8 cellular contexts compared by ENCODE assay signal in genomic region chr7:50826371-50827172, GRCh38. TPM values are rescaled to one million over a fixed set of nuclear protein-coding genes. Genes with fewer than 3 reads are reported as not detected.
A peak's percentile ranks its signal among the peaks of the same experiment; 100 is the strongest.
DNase-seq lines count a peak whose midpoint lies in the region; ATAC-seq and TF ChIP-seq lines count a peak whose summit lies in the region.

No MANE protein-coding gene starts in this region.

- H3K36me3 ChIP-seq in MG63 (no peaks in the 10 kb centered on the region), right lobe of liver (no peaks in the 10 kb centered on the region), OCI-LY7 (ENCODE audit: insufficient read depth, low read length) (no peaks in the 10 kb centered on the region)

- H3K79me2 ChIP-seq in OCI-LY7 (ENCODE audit: insufficient read depth, low read depth, low read length): no peaks in the 10 kb centered on the region

- H4K20me1 ChIP-seq in OCI-LY7 (ENCODE audit: insufficient read depth, low read length): no peaks in the 10 kb centered on the region

- H3K4me1 Mint-ChIP-seq in activated T-helper 2 cell treated with anti-CD3 and anti-CD28 coated beads, Interferon-gamma antibody, Interleukin-2, Interleukin-4, amounts not matched to agents 10 μg/mL and 5 μg/mL and 100 μg/mL, durations not matched to agents 14 hours and 24 hours and 36 hours (ENCODE audit: low read depth): peaks cover 27% of the 10 kb centered on the region

- no peaks in the 10 kb centered on the region for H3K36me3 Mint-ChIP-seq in activated T-helper 2 cell treated with anti-CD3 and anti-CD28 coated beads, Interferon-gamma antibody, Interleukin-2, Interleukin-4, amounts not matched to agents 10 μg/mL and 5 μg/mL and 100 μg/mL, durations not matched to agents 14 hours and 24 hours and 36 hours (ENCODE audit: low read depth)

- BruUV-seq in OCI-LY7 (replicated peaks; lab: Mats Ljungman, UMichigan): no TSS peak

- TF ChIP-seq CTCF in AG09319 (IDR thresholded peaks at IDR 0.05; ENCODE audit: low read depth, low read length) (no peak; the same call in none of the 2 replicates), right lobe of liver (IDR thresholded peaks at IDR 0.05) (no peak), OCI-LY7 (conservative IDR thresholded peaks at IDR 0.05; ENCODE audit: low read length) (no peak)

- POLR2A ChIA-PET in OCI-LY7 (lab: Charles Lee): no interaction called here

- CTCF ChIA-PET in OCI-LY7 (lab: Charles Lee; ENCODE audit: unreplicated experiment): no interaction called here

- H3K4me3 ChIP-seq in MG63: no peak overlapping the region
- H3K4me3 ChIP-seq in right lobe of liver: no peak overlapping the region
- no peak overlapping the region for H3K4me3 ChIP-seq in OCI-LY7 (ENCODE audit: low read depth, low read length, poor library complexity, severe bottlenecking)

- H3K4me2 ChIP-seq in OCI-LY7 (ENCODE audit: low read length): no peak overlapping the region

- H3K27me3 ChIP-seq in MG63 (no peaks in the 10 kb centered on the region), right lobe of liver (no peaks in the 10 kb centered on the region)

- no peak for TF ChIP-seq POLR2A in right lobe of liver (IDR thresholded peaks at IDR 0.05)

- H3K27ac ChIP-seq in right lobe of liver (no peak overlapping the region), OCI-LY7 (ENCODE audit: low read depth, low read length, poor library complexity, severe bottlenecking) (no peak overlapping the region)

- H3K9me3 ChIP-seq in MG63 (no peaks in the 10 kb centered on the region), right lobe of liver (no peaks in the 10 kb centered on the region), OCI-LY7 (ENCODE audit: low read length) (no peaks in the 10 kb centered on the region)

- no peaks in the 10 kb centered on the region for H3K9me2 ChIP-seq in OCI-LY7 (ENCODE audit: insufficient read depth, low read length)

- 70% methylated on average over 8 of the region's 8 CpGs for WGBS in right lobe of liver (ENCODE audit: insufficient coverage, low coverage, low lambda C conversion rate, missing lambda C conversion rate)

- H3K4me1 ChIP-seq in right lobe of liver: no peaks in the 10 kb centered on the region
- no peaks in the 10 kb centered on the region for H3K4me1 ChIP-seq in OCI-LY7 (ENCODE audit: insufficient read depth, low read length, poor library complexity, severe bottlenecking)

- H2AFZ ChIP-seq in OCI-LY7 (ENCODE audit: low read length): no peak overlapping the region

- peak; percentile 12 for DNase-seq in AG09319 (ENCODE audit: extremely low read depth, low read depth)
- peak; percentile 82 for DNase-seq in MG63
- peak; percentile 40 for DNase-seq in activated T-helper 2 cell treated with anti-CD3 and anti-CD28 coated beads, Interferon-gamma antibody, Interleukin-2, Interleukin-4, amounts not matched to agents 10 μg/mL and 5 μg/mL and 100 μg/mL, durations not matched to agents 14 hours and 24 hours and 36 hours (ENCODE audit: low spot score)
- DNase-seq in right lobe of liver: no peak
- no peak for DNase-seq in NCI-H526 treated with DMSO at 0.1 percent for 48 hours (lab: John Stamatoyannopoulos, UW)
- DNase-seq in OCI-LY7 (ENCODE audit: low spot score): no peak
- no peak for DNase-seq in NCI-H1417 treated with DMSO at 0.1 percent for 48 hours (lab: John Stamatoyannopoulos, UW)

- H3K27me3 Mint-ChIP-seq in activated T-helper 2 cell treated with anti-CD3 and anti-CD28 coated beads, Interferon-gamma antibody, Interleukin-2, Interleukin-4, amounts not matched to agents 10 μg/mL and 5 μg/mL and 100 μg/mL, durations not matched to agents 14 hours and 24 hours and 36 hours (ENCODE audit: low read depth): peaks cover 13% of the 10 kb centered on the region

- H3K4me3 Mint-ChIP-seq in activated T-helper 2 cell treated with anti-CD3 and anti-CD28 coated beads, Interferon-gamma antibody, Interleukin-2, Interleukin-4, amounts not matched to agents 10 μg/mL and 5 μg/mL and 100 μg/mL, durations not matched to agents 14 hours and 24 hours and 36 hours (ENCODE audit: low read depth): no peak overlapping the region

- peak; percentile 44 to 85 (median 58) for ATAC-seq in right lobe of liver
- ATAC-seq in HG03108 (IDR thresholded peaks at IDR 0.05; ENCODE audit: unreplicated experiment): no peak

- H3K9me3 Mint-ChIP-seq in activated T-helper 2 cell treated with anti-CD3 and anti-CD28 coated beads, Interferon-gamma antibody, Interleukin-2, Interleukin-4, amounts not matched to agents 10 μg/mL and 5 μg/mL and 100 μg/mL, durations not matched to agents 14 hours and 24 hours and 36 hours: no peaks in the 10 kb centered on the region

- peak overlapping the region; percentile 71 for H3K27ac Mint-ChIP-seq in activated T-helper 2 cell treated with anti-CD3 and anti-CD28 coated beads, Interferon-gamma antibody, Interleukin-2, Interleukin-4, amounts not matched to agents 10 μg/mL and 5 μg/mL and 100 μg/mL, durations not matched to agents 14 hours and 24 hours and 36 hours

- intact Hi-C loops in activated T-helper 2 cell treated with anti-CD3 and anti-CD28 coated beads, Interferon-gamma antibody, Interleukin-2, Interleukin-4, amounts not matched to agents 10 μg/mL and 5 μg/mL and 100 μg/mL, durations not matched to agents 14 hours and 24 hours and 36 hours (cut with micrococcal nuclease): loop anchor here (5.0 to 10.0 kb wide), 4 partner anchors 89 to 232 kb away; no protein-coding TSS in a partner anchor
- intact Hi-C loops in right lobe of liver (cut with DNase I): no loop called here
- intact Hi-C loops in OCI-LY7 (cut with micrococcal nuclease; ENCODE audit: unreplicated experiment): no loop called here

RNA-seq across cellular contexts. Expression of gene GRB10, which starts 43.9 kb away (rescaled TPM):
- total RNA-seq in MG63 (2014; rRNA removed; shearing (Covaris generic); ENCODE audit: low replicate concordance): 27.5 and 33.1 TPM in 2 replicates
- 2.3 and 2.4 TPM in 2 replicates for total RNA-seq in activated T-helper 2 cell treated with anti-CD3 and anti-CD28 coated beads, Interferon-gamma antibody, Interleukin-2, Interleukin-4, amounts not matched to agents 10 μg/mL and 5 μg/mL and 100 μg/mL, durations not matched to agents 14 hours and 24 hours and 36 hours
- 10 to 100 TPM; 24.9 to 55.5 (median 40.0) TPM for total RNA-seq in right lobe of liver
- total RNA-seq in OCI-LY7 (2014; rRNA removed; shearing (Covaris generic)): not detected in 2 replicates
- total RNA-seq in OCI-LY7 (2022): not detected in 2 replicates

Comparison
In these comparisons a context has a peak if more than half of its experiments do, and no peak if none do; other contexts are left out.
1. DNase-seq: peak in AG09319 (single experiment), MG63 (single experiment) and activated T-helper 2 cell treated with anti-CD3 and anti-CD28 coated beads, Interferon-gamma antibody, Interleukin-2, Interleukin-4, amounts not matched to agents 10 μg/mL and 5 μg/mL and 100 μg/mL, durations not matched to agents 14 hours and 24 hours and 36 hours (single experiment); none in right lobe of liver (0 of 3), NCI-H526 treated with DMSO at 0.1 percent for 48 hours (single experiment), OCI-LY7 (single experiment) and NCI-H1417 treated with DMSO at 0.1 percent for 48 hours (single experiment).